8 cellular contexts compared by ENCODE assay signal in the genomic region with DNA sequence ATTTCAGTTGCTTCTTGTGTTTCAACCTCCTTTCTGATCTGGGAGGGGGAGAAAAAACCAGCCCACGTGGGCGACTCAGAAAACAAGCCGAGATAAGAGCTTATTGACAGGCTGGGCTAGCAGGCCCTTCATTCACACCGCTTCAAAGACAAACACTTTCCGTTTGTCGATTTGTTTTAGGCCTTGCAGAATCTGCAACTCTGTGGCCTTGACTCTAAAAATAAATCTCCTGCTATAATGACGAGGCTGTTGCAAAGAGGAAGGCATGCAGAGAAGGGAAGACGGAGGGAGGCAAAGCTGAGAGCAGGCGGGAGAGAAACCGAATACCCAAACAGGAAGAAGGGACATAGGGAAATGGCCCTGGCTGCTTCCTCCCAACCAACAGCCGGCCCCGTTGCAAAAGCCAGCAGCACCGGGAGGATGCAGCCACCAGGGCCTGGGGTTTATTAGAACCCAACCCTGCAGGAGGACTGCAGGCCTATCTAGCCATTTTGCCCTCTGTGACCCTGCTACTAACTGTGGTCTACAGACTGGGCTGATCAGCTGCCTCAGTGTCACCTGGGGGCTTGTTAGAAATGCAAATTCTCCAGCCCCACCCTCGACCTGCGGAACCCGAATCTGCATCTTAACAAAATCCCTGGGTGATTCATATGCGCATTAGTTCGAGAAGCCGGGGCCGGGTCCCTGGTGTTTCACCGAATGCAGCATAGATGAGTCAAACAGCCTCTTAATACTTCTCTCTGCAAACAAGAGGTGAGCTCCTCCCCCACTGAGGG.
DNase-seq lines count a peak whose midpoint lies in the region; TF ChIP-seq lines count a peak whose summit lies in the region.

No MANE protein-coding gene starts in this region.

- intact Hi-C loops in tibial artery (cut with DNase I; ENCODE audit: low total_unique reads): loop anchor here (2.0 kb wide), 1 partner anchor 33 kb away; no protein-coding TSS in a partner anchor

- H3K27ac ChIP-seq in tibial artery: peak overlapping the region; percentile 44 to 59

- H3K4me3 Mint-ChIP-seq in neural crest cell: no peak overlapping the region

- H3K27me3 ChIP-seq in tibial artery: no peaks in the 10 kb centered on the region

- H3K36me3 ChIP-seq in tibial artery: no peaks in the 10 kb centered on the region

- H3K4me3 ChIP-seq in tibial artery: no peak overlapping the region

- DNase-seq in NCI-H2029 (lab: John Stamatoyannopoulos, UW) (peak; percentile 57), NCI-H2029 treated with DMSO at 0.1 percent for 48 hours (lab: John Stamatoyannopoulos, UW) (no peak), dermis blood vessel endothelial cell (peak; percentile 6), neural crest cell (ENCODE audit: low read depth, low spot score) (peak; percentile 4), tibial artery (no peak), NCI-H1694 treated with DMSO at 0.1 percent for 48 hours (lab: John Stamatoyannopoulos, UW) (no peak), inferior parietal cortex (ENCODE audit: extremely low spot score) (no peak)
- peak; percentile 58 to 62 for DNase-seq in activated CD4-positive, alpha-beta T cell treated with anti-CD3 and anti-CD28 coated beads for 4 hours

- peaks cover 4% of the 10 kb centered on the region for H3K36me3 Mint-ChIP-seq in neural crest cell (ENCODE audit: low read depth)

- H3K4me1 ChIP-seq in tibial artery: peaks cover 0 to 25% (median 4%) of the 10 kb centered on the region in 4 donors

- no peaks in the 10 kb centered on the region for H3K27me3 Mint-ChIP-seq in neural crest cell (ENCODE audit: low read depth)

- no peaks in the 10 kb centered on the region for H3K9me3 Mint-ChIP-seq in neural crest cell

- no peaks in the 10 kb centered on the region for H3K9me3 ChIP-seq in tibial artery

- peak overlapping the region; percentile 96 for H3K27ac Mint-ChIP-seq in neural crest cell (ENCODE audit: unreplicated experiment)

- H3K4me1 Mint-ChIP-seq in neural crest cell: peaks cover 27% of the 10 kb centered on the region

- TF ChIP-seq CTCF in neural crest cell (conservative IDR thresholded peaks at IDR 0.05) (no peak), tibial artery (IDR thresholded peaks at IDR 0.05) (no peak)

Comparison
In these comparisons a context has a peak if more than half of its experiments do, and no peak if none do; other contexts are left out.
1. DNase-seq: peak in NCI-H2029 (single experiment), activated CD4-positive, alpha-beta T cell treated with anti-CD3 and anti-CD28 coated beads for 4 hours (2 of 2), dermis blood vessel endothelial cell (single experiment) and neural crest cell (single experiment); none in NCI-H2029 treated with DMSO at 0.1 percent for 48 hours (single experiment), tibial artery (0 of 2), NCI-H1694 treated with DMSO at 0.1 percent for 48 hours (single experiment) and inferior parietal cortex (single experiment).